10 cellular contexts compared by ENCODE assay signal in genomic region chr22:42901790-42902508, GRCh38. TPM values are rescaled to one million over a fixed set of nuclear protein-coding genes. Genes with fewer than 3 reads are reported as not detected.
A peak's percentile ranks its signal among the peaks of the same experiment; 100 is the strongest.
DNase-seq lines count a peak whose midpoint lies in the region; ATAC-seq and TF ChIP-seq lines count a peak whose summit lies in the region.
"Had no signal": no experiment of that assay in that cellular context is flagged by ENCODE, and none has a peak within 500 bp of the region (broad histone marks: within the 10 kb centered on the region; RNA-seq: fewer than 3 reads in every experiment).

No MANE protein-coding gene starts in this region.

- intact Hi-C loops in psoas muscle (cut with DNase I) (loop anchor here in 1 of 2 donors (5.0 kb wide), 1 partner anchor 35 kb away; no protein-coding TSS in a partner anchor), aorta (cut with DNase I) (loop anchor here in 1 of 2 donors (10.0 kb wide), 1 partner anchor 113 kb away; the partner anchor contains the start of gene PACSIN2)

- 48 to 53% (median 53%) methylated on average over 14 of the region's 14 CpGs for WGBS in psoas muscle, 3 donors
- 43% methylated on average over 14 of the region's 14 CpGs for WGBS in aorta, 2 donors

- H3K9me3 ChIP-seq in psoas muscle (no peaks in the 10 kb centered on the region), aorta (ENCODE audit: control insufficient read depth, low read length) (no peaks in the 10 kb centered on the region)

- H3K36me3 Mint-ChIP-seq in endothelial cell (ENCODE audit: low read depth, unreplicated experiment), result peaks cover 6% of the 10 kb centered on the region

- ATAC-seq in psoas muscle, result peak; percentile 76 to 86 (median 80)
- ATAC-seq in GM21423 (IDR thresholded peaks at IDR 0.05; ENCODE audit: unreplicated experiment), result no peak
- no peak for ATAC-seq in HG03108 (IDR thresholded peaks at IDR 0.05; ENCODE audit: unreplicated experiment)
- no peak for ATAC-seq in aorta (ENCODE audit: low FRiP score)

- H3K4me1 ChIP-seq in psoas muscle (peaks cover 52% of the 10 kb centered on the region), aorta (ENCODE audit: control insufficient read depth in 1 of 2, insufficient read depth in 2 of 2, low read length in 2 of 2) (peaks cover 0 to 4% of the 10 kb centered on the region in 2 donors)

- no peak for DNase-seq in GM12864 (ENCODE audit: low read depth)
- DNase-seq in NCI-H446 treated with DMSO at 0.1 percent for 48 hours (lab: John Stamatoyannopoulos, UW), result peak; percentile 25
- DNase-seq in endothelial cell (ENCODE audit: low spot score), result no peak
- DNase-seq in psoas muscle, result peak; percentile 50 to 86
- DNase-seq in activated T-cell treated with anti-CD3 and anti-CD28 coated beads, Interleukin-2, amount 50 U/mL, for 48 hours, result no peak
- DNase-seq in aorta, result no peak

- no peak overlapping the region for H3K27ac Mint-ChIP-seq in endothelial cell (ENCODE audit: unreplicated experiment)

- no peak overlapping the region for H3K4me3 Mint-ChIP-seq in endothelial cell (ENCODE audit: unreplicated experiment)
- H3K4me3 Mint-ChIP-seq: IgD-negative memory B cell had no signal

- H3K27me3 ChIP-seq in psoas muscle (ENCODE audit: insufficient read depth in 3 of 3, low read length in 2 of 3) (no peaks in the 10 kb centered on the region), aorta (ENCODE audit: control insufficient read depth in 1 of 2, insufficient read depth in 2 of 2, low read length in 1 of 2) (no peaks in the 10 kb centered on the region)

- no peak overlapping the region for H3K4me3 ChIP-seq in GM12864 (ENCODE audit: low read depth, low read length)
- H3K4me3 ChIP-seq in psoas muscle, result no peak overlapping the region
- H3K4me3 ChIP-seq in aorta (ENCODE audit: low read length in 2 of 2), result no peak overlapping the region
- H3K4me3 ChIP-seq: skin epidermis had no signal

- peaks cover 42% of the 10 kb centered on the region for H3K4me1 Mint-ChIP-seq in endothelial cell (ENCODE audit: unreplicated experiment)

- H3K27ac ChIP-seq in psoas muscle (peak overlapping the region; percentile 90), aorta (ENCODE audit: low read depth in 1 of 2, low read length in 2 of 2) (no peak overlapping the region)
- H3K27ac ChIP-seq: skin epidermis had no signal

- H3K9me3 Mint-ChIP-seq in endothelial cell (ENCODE audit: unreplicated experiment), result no peaks in the 10 kb centered on the region
- H3K9me3 Mint-ChIP-seq: IgD-negative memory B cell had no signal

- H3K36me3 ChIP-seq in psoas muscle (ENCODE audit: insufficient read depth in 1 of 2, low read depth in 1 of 2), result no peaks in the 10 kb centered on the region
- no peaks in the 10 kb centered on the region for H3K36me3 ChIP-seq in aorta (ENCODE audit: control insufficient read depth in 1 of 2, insufficient read depth in 2 of 2, low read length in 1 of 2)

- TF ChIP-seq CTCF in GM12864 (IDR thresholded peaks at IDR 0.05; ENCODE audit: low read depth, low read length, missing control alignments) (peak; percentile 64), endothelial cell (IDR thresholded peaks at IDR 0.05; ENCODE audit: unreplicated experiment) (peak; percentile 55), psoas muscle (IDR thresholded peaks at IDR 0.05) (peak; percentile 14)

- peaks cover 6% of the 10 kb centered on the region for H3K27me3 Mint-ChIP-seq in endothelial cell (ENCODE audit: unreplicated experiment)
- H3K27me3 Mint-ChIP-seq: IgD-negative memory B cell had no signal

RNA-seq across cellular contexts. Expression of gene ARFGAP3, which starts 44.9 kb away (rescaled TPM):
- total RNA-seq in endothelial cell (ENCODE audit: unreplicated experiment) (29.8 TPM), psoas muscle (10 to 100 TPM; 19.7 to 36.1 (median 25.8) TPM), aorta (10 to 100 TPM; 45.9 to 60.5 TPM)
- polyA plus RNA-seq in psoas muscle (10 to 100 TPM; 18.4 to 25.0 (median 20.1) TPM), aorta (10 to 100 TPM; 40.1 to 43.7 TPM)

Comparison
In these comparisons a context has a peak if more than half of its experiments do, and no peak if none do; other contexts are left out.
1. DNase-seq: peak in NCI-H446 treated with DMSO at 0.1 percent for 48 hours (single experiment) and psoas muscle (2 of 2); none in GM12864 (single experiment), endothelial cell (single experiment), activated T-cell treated with anti-CD3 and anti-CD28 coated beads, Interleukin-2, amount 50 U/mL, for 48 hours (0 of 2) and aorta (0 of 2).
2. CTCF ChIP-seq: peak in every context shown above with its lines; median percentile 64 in GM12864; 55 in endothelial cell; 14 in psoas muscle.
3. ATAC-seq: peak in psoas muscle (4 of 4); none in GM21423 (single experiment), HG03108 (single experiment) and aorta (single experiment).